ENCODE assay signal across 8 cellular contexts in the genomic region with DNA sequence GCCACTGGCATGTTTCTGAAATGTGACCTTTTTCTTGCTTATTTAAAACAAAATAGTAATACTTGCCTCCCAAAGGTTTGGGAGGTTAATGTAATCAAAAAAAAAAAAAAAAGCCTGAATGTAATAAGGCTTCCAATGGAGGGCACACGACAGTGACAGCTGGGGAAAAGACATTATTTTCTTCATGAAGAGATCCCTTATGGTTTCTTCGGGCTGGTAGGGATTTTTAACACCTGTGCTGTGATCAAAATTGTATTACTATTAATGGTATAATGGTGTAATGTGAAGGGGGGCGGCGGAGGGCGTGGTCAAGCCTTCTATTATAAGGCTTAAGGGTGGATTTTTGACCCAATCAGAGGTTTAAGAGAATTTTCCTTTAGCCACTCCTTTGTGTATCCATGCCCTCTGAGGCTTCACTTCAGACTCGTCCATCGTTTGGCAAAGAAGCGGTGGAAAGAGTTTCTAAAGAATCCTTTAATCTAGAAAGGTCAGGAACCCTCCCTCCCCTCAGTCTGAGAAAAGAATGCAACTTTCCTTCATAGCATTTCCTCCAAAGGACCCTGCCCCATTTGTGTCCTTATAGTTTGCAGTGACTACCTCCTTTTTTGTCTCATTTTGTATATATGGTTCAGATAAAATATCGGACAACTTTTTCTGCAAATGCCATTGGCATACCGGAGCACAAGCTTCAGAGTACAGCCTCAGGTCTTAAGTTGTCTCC.
DNase-seq lines count a peak whose midpoint lies in the region; ATAC-seq and TF ChIP-seq lines count a peak whose summit lies in the region.

No MANE protein-coding gene starts in this region.

- peak; percentile 1; the same call in 2 of the 3 replicates for ATAC-seq in GM23338

- no peaks in the 10 kb centered on the region; the same call in 2 of the 3 replicates for H3K36me3 Mint-ChIP-seq in GM23338 (ENCODE audit: low read depth)

- peak overlapping the region; percentile 100 for H3K27ac Mint-ChIP-seq in GM23338

- DNase-seq in AML-193 (lab: John Stamatoyannopoulos, UW): peak; percentile 45 to 52
- DNase-seq in GM23338 (ENCODE audit: low spot score): peak; percentile 63
- DNase-seq in NCI-H446 (lab: John Stamatoyannopoulos, UW): peak; percentile 55 to 73
- peak; percentile 56 to 62 for DNase-seq in activated T-cell treated with anti-CD3 and anti-CD28 coated beads, Interleukin-2, amount 50 U/mL, for 48 hours
- peak; percentile 62 to 86 for DNase-seq in foreskin fibroblast
- no peak for DNase-seq in SKM-1 treated with dmso at 0.1 percent for 144 hours (lab: John Stamatoyannopoulos, UW; ENCODE audit: unreplicated experiment)
- DNase-seq in activated CD4-positive, CD25-positive, alpha-beta regulatory T cell (lab: John Stamatoyannopoulos, UW): no peak

- no peaks in the 10 kb centered on the region; the same call in 1 of the 2 replicates for H3F3A ChIP-seq in GM23338 (replicated peaks; ENCODE audit: low read depth)

- H3K36me3 ChIP-seq in GM23338 (ENCODE audit: insufficient read depth) (no peaks in the 10 kb centered on the region), neutrophil (no peaks in the 10 kb centered on the region)

- no peaks in the 10 kb centered on the region for H3K9me2 ChIP-seq in GM23338 (ENCODE audit: insufficient read depth)

- H3K9me3 Mint-ChIP-seq in GM23338: no peaks in the 10 kb centered on the region

- no peak overlapping the region for H2AFZ ChIP-seq in GM23338

- H3K27me3 ChIP-seq in GM23338 (ENCODE audit: insufficient read depth): no peaks in the 10 kb centered on the region
- H3K27me3 ChIP-seq in neutrophil: no peaks in the 10 kb centered on the region

- H3K4me3 ChIP-seq in GM23338 (peak overlapping the region; percentile 52), foreskin fibroblast (ENCODE audit: low read depth in 1 of 2, low read length in 2 of 2) (peak overlapping the region; percentile 36 to 52), neutrophil (ENCODE audit: low read depth in 1 of 2, low read length in 1 of 2) (peak overlapping the region; percentile 69 to 70)

- no peaks in the 10 kb centered on the region for H4K20me1 ChIP-seq in GM23338 (replicated peaks; ENCODE audit: insufficient read depth)

- peak overlapping the region; percentile 74 for H3K4me2 ChIP-seq in GM23338

- H3K27me3 Mint-ChIP-seq in GM23338 (ENCODE audit: insufficient read depth, low read depth, poor library complexity): peaks cover 12% of the 10 kb centered on the region

- peaks cover 34% of the 10 kb centered on the region for H3K4me1 Mint-ChIP-seq in GM23338

- no peaks in the 10 kb centered on the region for H3K9me3 ChIP-seq in neutrophil

- TF ChIP-seq CTCF in GM23338 (conservative IDR thresholded peaks at IDR 0.05; ENCODE audit: low read depth in 2 of 2): no peak
- TF ChIP-seq CTCF in foreskin fibroblast (IDR thresholded peaks at IDR 0.05; ENCODE audit: low read depth, low read length): no peak
- no peak for TF ChIP-seq CTCF in neutrophil (IDR thresholded peaks at IDR 0.05)

- H3K4me1 ChIP-seq in GM23338 (ENCODE audit: insufficient read depth) (peaks cover 29% of the 10 kb centered on the region), neutrophil (ENCODE audit: control insufficient read depth in 1 of 2, insufficient read depth in 1 of 2, low read depth in 1 of 2, low read length in 1 of 2) (peaks cover 40 to 49% of the 10 kb centered on the region in 2 experiments)

- H3K27ac ChIP-seq in GM23338 (ENCODE audit: low read depth) (peak overlapping the region; percentile 98), neutrophil (peak overlapping the region; percentile 99)

- H3K79me2 ChIP-seq in GM23338 (replicated peaks; ENCODE audit: insufficient read depth): no peaks in the 10 kb centered on the region

- H3K4me3 Mint-ChIP-seq in GM23338: peak overlapping the region; percentile 85

TF ChIP-seq in GM23338, 12 proteins besides CTCF, POLR2A, EP300 and RAD21:
- TF ChIP-seq POLR2AphosphoS5 (IDR thresholded peaks at IDR 0.05; ENCODE audit: low read depth): peak; percentile 66
- TF ChIP-seq, protein P1, sequence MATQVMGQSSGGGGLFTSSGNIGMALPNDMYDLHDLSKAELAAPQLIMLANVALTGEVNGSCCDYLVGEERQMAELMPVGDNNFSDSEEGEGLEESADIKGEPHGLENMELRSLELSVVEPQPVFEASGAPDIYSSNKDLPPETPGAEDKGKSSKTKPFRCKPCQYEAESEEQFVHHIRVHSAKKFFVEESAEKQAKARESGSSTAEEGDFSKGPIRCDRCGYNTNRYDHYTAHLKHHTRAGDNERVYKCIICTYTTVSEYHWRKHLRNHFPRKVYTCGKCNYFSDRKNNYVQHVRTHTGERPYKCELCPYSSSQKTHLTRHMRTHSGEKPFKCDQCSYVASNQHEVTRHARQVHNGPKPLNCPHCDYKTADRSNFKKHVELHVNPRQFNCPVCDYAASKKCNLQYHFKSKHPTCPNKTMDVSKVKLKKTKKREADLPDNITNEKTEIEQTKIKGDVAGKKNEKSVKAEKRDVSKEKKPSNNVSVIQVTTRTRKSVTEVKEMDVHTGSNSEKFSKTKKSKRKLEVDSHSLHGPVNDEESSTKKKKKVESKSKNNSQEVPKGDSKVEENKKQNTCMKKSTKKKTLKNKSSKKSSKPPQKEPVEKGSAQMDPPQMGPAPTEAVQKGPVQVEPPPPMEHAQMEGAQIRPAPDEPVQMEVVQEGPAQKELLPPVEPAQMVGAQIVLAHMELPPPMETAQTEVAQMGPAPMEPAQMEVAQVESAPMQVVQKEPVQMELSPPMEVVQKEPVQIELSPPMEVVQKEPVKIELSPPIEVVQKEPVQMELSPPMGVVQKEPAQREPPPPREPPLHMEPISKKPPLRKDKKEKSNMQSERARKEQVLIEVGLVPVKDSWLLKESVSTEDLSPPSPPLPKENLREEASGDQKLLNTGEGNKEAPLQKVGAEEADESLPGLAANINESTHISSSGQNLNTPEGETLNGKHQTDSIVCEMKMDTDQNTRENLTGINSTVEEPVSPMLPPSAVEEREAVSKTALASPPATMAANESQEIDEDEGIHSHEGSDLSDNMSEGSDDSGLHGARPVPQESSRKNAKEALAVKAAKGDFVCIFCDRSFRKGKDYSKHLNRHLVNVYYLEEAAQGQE (IDR thresholded peaks at IDR 0.05; ENCODE audit: unreplicated experiment): no peak

Comparison
In these comparisons a context has a peak if more than half of its experiments do, and no peak if none do; other contexts are left out.
1. DNase-seq: peak in AML-193 (2 of 2), GM23338 (single experiment), NCI-H446 (2 of 2), activated T-cell treated with anti-CD3 and anti-CD28 coated beads, Interleukin-2, amount 50 U/mL, for 48 hours (2 of 2) and foreskin fibroblast (2 of 2); none in SKM-1 treated with dmso at 0.1 percent for 144 hours (single experiment) and activated CD4-positive, CD25-positive, alpha-beta regulatory T cell (0 of 4).
2. Peak in every context shown above with its lines, with median percentiles within 50 percentile points of each other: H3K4me3 ChIP-seq.